26 cellular contexts compared by ENCODE assay signal in the genomic region with DNA sequence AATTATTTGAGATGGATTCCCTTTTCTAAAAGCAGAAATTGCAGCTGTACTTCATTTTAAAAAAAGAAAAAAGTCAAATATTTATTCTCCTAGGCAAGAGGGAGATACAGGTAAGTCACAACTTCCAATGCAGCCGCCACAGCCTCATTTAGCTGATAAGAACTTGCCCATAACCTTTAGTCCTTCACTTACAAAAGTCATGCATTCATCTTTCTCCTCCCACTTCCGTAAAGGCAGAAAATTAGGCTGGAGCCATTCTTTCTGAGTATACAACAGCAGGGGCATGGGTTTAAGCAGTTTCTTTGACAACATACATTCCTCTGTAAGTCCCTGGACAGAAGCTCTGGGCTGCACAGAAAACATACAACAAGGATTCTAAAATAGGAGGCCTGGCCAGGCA. TPM values are rescaled to one million over a fixed set of nuclear protein-coding genes. Genes with fewer than 3 reads are reported as not detected.
DNase-seq lines count a peak whose midpoint lies in the region; ATAC-seq and TF ChIP-seq lines count a peak whose summit lies in the region.
"Had no signal": no experiment of that assay in that cellular context is flagged by ENCODE, and none has a peak within 500 bp of the region (broad histone marks: within the 10 kb centered on the region; RNA-seq: fewer than 3 reads in every experiment).

No MANE protein-coding gene starts in this region.

- H3K9me3 ChIP-seq in BLaER1 treated with 17β-estradiol and CSF1 and Interleukin-3, amounts not matched to agents 10 nM and 100 nM (replicated peaks in 1 of 11): peaks cover 0 to 11% (median 2%) of the 10 kb centered on the region in 11 experiments; a peak in 10 of 22 replicates
- no peaks in the 10 kb centered on the region for H3K9me3 ChIP-seq in OCI-LY1 (ENCODE audit: low read length)
- H3K9me3 ChIP-seq in hepatocyte (ENCODE audit: low read depth): no peaks in the 10 kb centered on the region
- H3K9me3 ChIP-seq in MM.1S (replicated peaks; ENCODE audit: insufficient read depth, low read length): no peaks in the 10 kb centered on the region
- H3K9me3 ChIP-seq: thoracic aorta had no signal

- H3K9me2 ChIP-seq in OCI-LY1 (ENCODE audit: low read depth, low read length) (no peaks in the 10 kb centered on the region), hepatocyte (replicated peaks; ENCODE audit: insufficient read depth) (no peaks in the 10 kb centered on the region), MM.1S (replicated peaks; ENCODE audit: insufficient read depth, low read length) (no peaks in the 10 kb centered on the region)

- DNase-seq in hepatocyte (ENCODE audit: low spot score) (peak; percentile 48), progenitor cell of endocrine pancreas (ENCODE audit: low spot score, unreplicated experiment) (no peak), NCI-H526 treated with DMSO at 0.1 percent for 48 hours (lab: John Stamatoyannopoulos, UW) (no peak), MM.1S (no peak)
- no peak for DNase-seq in activated T-cell treated with anti-CD3 and anti-CD28 coated beads, Interleukin-2, amount 50 U/mL, for 4 hours
- DNase-seq: activated CD4-positive, alpha-beta T cell treated with anti-CD3 and anti-CD28 coated beads for 48 hours; activated naive CD4-positive, alpha-beta T cell treated with anti-CD3 and anti-CD28 coated beads for 36 hours; aorta; caudate nucleus; CD4-positive, alpha-beta T cell; dermis blood vessel endothelial cell; DMS153; GOT3; Kasumi-1; NCI-H1048; NCI-H1694 treated with DMSO at 0.1 percent for 48 hours; NCI-H2171; NCI-H524; retina; stimulated activated CD4-positive, alpha-beta T cell treated with anti-CD3 and anti-CD28 coated beads, Interleukin-4, amount 100 ng/mL, for 4 hours; stimulated activated naive CD4-positive, alpha-beta T cell treated with Interleukin-2 at 50 U/mL for 16 hours; T-helper 2 cell had no signal

- no peaks in the 10 kb centered on the region for H3K9me3 Mint-ChIP-seq in progenitor cell of endocrine pancreas (ENCODE audit: low read depth)
- H3K9me3 Mint-ChIP-seq in activated T-cell treated with anti-CD3 and anti-CD28 coated beads, Interleukin-2, amount 50 U/mL, for 4 hours: no peaks in the 10 kb centered on the region
- H3K9me3 Mint-ChIP-seq: CD4-positive, alpha-beta T cell had no signal

- H3K4me2 ChIP-seq in BLaER1 treated with 17β-estradiol and CSF1 and Interleukin-3, amounts not matched to agents 10 nM and 100 nM: peak overlapping the region in 8 of 11 experiments; percentile 27 to 71 (median 58); a peak in 15 of 22 replicates
- H3K4me2 ChIP-seq in OCI-LY1 (ENCODE audit: low read length) (no peak overlapping the region; the same call in 1 of the 2 replicates), hepatocyte (peak overlapping the region; percentile 54), MM.1S (ENCODE audit: low read depth, low read length) (no peak overlapping the region)

- H3K4me3 Mint-ChIP-seq in progenitor cell of endocrine pancreas (ENCODE audit: low read depth): no peak overlapping the region
- H3K4me3 Mint-ChIP-seq in activated T-cell treated with anti-CD3 and anti-CD28 coated beads, Interleukin-2, amount 50 U/mL, for 4 hours: no peak overlapping the region
- H3K4me3 Mint-ChIP-seq: activated naive CD4-positive, alpha-beta T cell treated with anti-CD3 and anti-CD28 coated beads for 36 hours had no signal

- H3K79me2 ChIP-seq in OCI-LY1 (ENCODE audit: insufficient read depth, low read length) (peaks cover 14% of the 10 kb centered on the region; the same call in 1 of the 2 replicates), hepatocyte (peaks cover 46% of the 10 kb centered on the region), MM.1S (ENCODE audit: low read length) (peaks cover 72% of the 10 kb centered on the region)

- H2AFZ ChIP-seq in OCI-LY1 (ENCODE audit: low read length) (no peak overlapping the region), hepatocyte (no peak overlapping the region), MM.1S (ENCODE audit: low read length) (no peak overlapping the region)

- no peak overlapping the region for H3K9ac ChIP-seq in BLaER1 treated with 17β-estradiol and CSF1 and Interleukin-3, amounts not matched to agents 10 nM and 100 nM
- no peak overlapping the region for H3K9ac ChIP-seq in OCI-LY1 (ENCODE audit: low read length)
- no peak overlapping the region for H3K9ac ChIP-seq in MM.1S (ENCODE audit: low read length)

- peaks cover 0 to 14% (median 0%) of the 10 kb centered on the region in 11 experiments; a peak in 5 of 22 replicates for H4K20me1 ChIP-seq in BLaER1 treated with 17β-estradiol and CSF1 and Interleukin-3, amounts not matched to agents 10 nM and 100 nM
- H4K20me1 ChIP-seq in OCI-LY1 (ENCODE audit: insufficient read depth, low read length) (no peaks in the 10 kb centered on the region), hepatocyte (ENCODE audit: insufficient read depth, poor library complexity, severe bottlenecking) (no peaks in the 10 kb centered on the region), MM.1S (ENCODE audit: insufficient read depth, low read length) (no peaks in the 10 kb centered on the region)

- H3K27ac ChIP-seq in BLaER1 treated with 17β-estradiol and CSF1 and Interleukin-3, amounts not matched to agents 10 nM and 100 nM: no peak overlapping the region
- H3K27ac ChIP-seq in OCI-LY1 (ENCODE audit: low read depth, low read length, poor library complexity, severe bottlenecking) (peak overlapping the region; percentile 4), hepatocyte (peak overlapping the region; percentile 99), MM.1S (ENCODE audit: low read length) (no peak overlapping the region)
- H3K27ac ChIP-seq: thoracic aorta had no signal

- H3K4me3 ChIP-seq in BLaER1 treated with 17β-estradiol and CSF1 and Interleukin-3, amounts not matched to agents 10 nM and 100 nM: no peak overlapping the region
- H3K4me3 ChIP-seq in OCI-LY1 (ENCODE audit: low read depth, low read length, poor library complexity, severe bottlenecking) (no peak overlapping the region), hepatocyte (no peak overlapping the region), MM.1S (ENCODE audit: low read length) (no peak overlapping the region)
- H3K4me3 ChIP-seq: thoracic aorta had no signal

- H3K4me1 Mint-ChIP-seq in progenitor cell of endocrine pancreas (ENCODE audit: low read depth): peaks cover 39% of the 10 kb centered on the region
- H3K4me1 Mint-ChIP-seq in activated T-cell treated with anti-CD3 and anti-CD28 coated beads, Interleukin-2, amount 50 U/mL, for 4 hours (ENCODE audit: low read depth): peaks cover 74% of the 10 kb centered on the region

- H3K4me1 ChIP-seq in BLaER1 treated with 17β-estradiol and CSF1 and Interleukin-3, amounts not matched to agents 10 nM and 100 nM: peaks cover 22 to 37% (median 31%) of the 10 kb centered on the region in 10 experiments
- H3K4me1 ChIP-seq in OCI-LY1 (ENCODE audit: insufficient read depth, low read length, severe bottlenecking) (peaks cover 44% of the 10 kb centered on the region), hepatocyte (ENCODE audit: insufficient read depth) (peaks cover 46% of the 10 kb centered on the region), MM.1S (ENCODE audit: low read length) (peaks cover 4% of the 10 kb centered on the region)

- peaks cover 0 to 29% (median 7%) of the 10 kb centered on the region in 11 experiments; a peak in 9 of 22 replicates for H3K36me3 ChIP-seq in BLaER1 treated with 17β-estradiol and CSF1 and Interleukin-3, amounts not matched to agents 10 nM and 100 nM
- peaks cover 11% of the 10 kb centered on the region; the same call in 1 of the 2 replicates for H3K36me3 ChIP-seq in OCI-LY1 (ENCODE audit: insufficient read depth, low read length)
- no peaks in the 10 kb centered on the region for H3K36me3 ChIP-seq in hepatocyte (replicated peaks; ENCODE audit: insufficient read depth, low read depth)
- no peaks in the 10 kb centered on the region for H3K36me3 ChIP-seq in MM.1S (replicated peaks; ENCODE audit: insufficient read depth, low read length)
- H3K36me3 ChIP-seq: thoracic aorta had no signal

- peak overlapping the region; percentile 14 for H3K27ac Mint-ChIP-seq in progenitor cell of endocrine pancreas
- H3K27ac Mint-ChIP-seq: activated naive CD4-positive, alpha-beta T cell treated with anti-CD3 and anti-CD28 coated beads for 36 hours had no signal

- no peaks in the 10 kb centered on the region for H3K27me3 Mint-ChIP-seq in progenitor cell of endocrine pancreas
- no peaks in the 10 kb centered on the region for H3K27me3 Mint-ChIP-seq in activated T-cell treated with anti-CD3 and anti-CD28 coated beads, Interleukin-2, amount 50 U/mL, for 4 hours (ENCODE audit: low read depth)
- H3K27me3 Mint-ChIP-seq: CD4-positive, alpha-beta T cell had no signal

- H3K27me3 ChIP-seq in BLaER1 treated with 17β-estradiol and CSF1 and Interleukin-3, amounts not matched to agents 10 nM and 100 nM: peaks cover 0 to 2% (median 0%) of the 10 kb centered on the region in 11 experiments; a peak in 1 of 22 replicates
- H3K27me3 ChIP-seq in OCI-LY1 (ENCODE audit: insufficient read depth, low read length): no peaks in the 10 kb centered on the region
- H3K27me3 ChIP-seq in hepatocyte: no peaks in the 10 kb centered on the region
- no peaks in the 10 kb centered on the region for H3K27me3 ChIP-seq in MM.1S (replicated peaks; ENCODE audit: insufficient read depth, low read length)

- no peak for ATAC-seq in HG03095 (IDR thresholded peaks at IDR 0.05; ENCODE audit: unreplicated experiment)
- ATAC-seq in activated T-cell treated with anti-CD3 and anti-CD28 coated beads, Interleukin-2, amount 50 U/mL, for 4 hours: no peak

- 41% methylated on average over 2 of the region's 2 CpGs for WGBS in hepatocyte (ENCODE audit: low lambda C conversion rate, missing lambda C conversion rate)

- peaks cover 2% of the 10 kb centered on the region for H3K36me3 Mint-ChIP-seq in progenitor cell of endocrine pancreas (ENCODE audit: insufficient read depth)
- peaks cover 22% of the 10 kb centered on the region for H3K36me3 Mint-ChIP-seq in activated T-cell treated with anti-CD3 and anti-CD28 coated beads, Interleukin-2, amount 50 U/mL, for 4 hours (ENCODE audit: insufficient read depth)

- TF ChIP-seq CTCF in OCI-LY1 (IDR thresholded peaks at IDR 0.05; ENCODE audit: low read length): no peak
- no peak for TF ChIP-seq CTCF in hepatocyte (IDR thresholded peaks at IDR 0.05; ENCODE audit: poor library complexity)
- TF ChIP-seq CTCF in progenitor cell of endocrine pancreas (IDR thresholded peaks at IDR 0.05; ENCODE audit: unreplicated experiment): no peak
- no peak for TF ChIP-seq CTCF in MM.1S (IDR thresholded peaks at IDR 0.05; ENCODE audit: low read length)

- H3F3A ChIP-seq in OCI-LY1 (ENCODE audit: insufficient read depth, low read length) (no peaks in the 10 kb centered on the region), MM.1S (ENCODE audit: insufficient read depth, low read length) (0 out of 2 replicates have a peak, but pooled peaks cover 5% of the 10 kb centered on the region)

RNA-seq across cellular contexts. Expression of gene SUCLG2, which starts 4.3 kb away (rescaled TPM):
- total RNA-seq in hepatocyte: 87.7 and 94.2 TPM in 2 replicates
- polyA plus RNA-seq in hepatocyte: 52.1 and 58.0 TPM in 2 replicates
- 39.4 and 41.1 TPM in 2 replicates for total RNA-seq in progenitor cell of endocrine pancreas
- 10 to 100 TPM; 28.3 to 38.2 (median 29.7) TPM for total RNA-seq in activated T-cell treated with anti-CD3 and anti-CD28 coated beads, Interleukin-2, amount 50 U/mL, for 4 hours

Comparison
In these comparisons a context has a peak if more than half of its experiments do, and no peak if none do; other contexts are left out.
1. H3K27ac ChIP-seq: peak in OCI-LY1 (single experiment) and hepatocyte (single experiment); none in BLaER1 treated with 17β-estradiol and CSF1 and Interleukin-3, amounts not matched to agents 10 nM and 100 nM (0 of 11) and MM.1S (single experiment).
2. H3K4me2 ChIP-seq: peak in BLaER1 treated with 17β-estradiol and CSF1 and Interleukin-3, amounts not matched to agents 10 nM and 100 nM (8 of 11) and hepatocyte (single experiment); none in OCI-LY1 (single experiment) and MM.1S (single experiment).